In the genomic region with DNA sequence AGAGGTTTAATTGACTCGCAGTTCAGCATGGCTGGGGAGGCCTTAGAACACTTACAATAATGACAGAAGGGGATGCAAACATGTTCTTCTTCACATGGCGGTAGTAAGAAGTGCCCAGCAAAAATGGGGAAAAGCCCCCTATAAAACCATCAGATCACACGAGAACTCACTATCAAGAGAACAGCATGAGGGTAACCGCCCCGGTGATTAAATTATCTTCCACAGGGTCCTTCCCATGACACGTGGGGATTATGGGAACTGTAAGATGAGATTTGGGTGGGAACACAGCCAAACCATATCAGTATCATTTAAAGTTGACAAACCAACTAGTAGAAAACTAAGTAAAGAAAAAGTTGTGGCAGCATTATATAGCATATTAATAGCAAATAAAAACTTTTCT, we compare ENCODE assay signal across 27 cellular contexts.
"Had no signal": no experiment of that assay in that cellular context is flagged by ENCODE, and none has a peak within 500 bp of the region (broad histone marks: within the 10 kb centered on the region; RNA-seq: fewer than 3 reads in every experiment).

No MANE protein-coding gene starts in this region.

- H3K4me3 ChIP-seq: coronary artery, dorsolateral prefrontal cortex, esophagus squamous epithelium, gastroesophageal sphincter, heart right ventricle, hepatocyte had no signal

- H3K36me3 ChIP-seq: brain microvascular endothelial cell, esophagus squamous epithelium, gastroesophageal sphincter, heart right ventricle had no signal

- H3K27me3 ChIP-seq: brain microvascular endothelial cell, dorsolateral prefrontal cortex, esophagus squamous epithelium, gastroesophageal sphincter, heart right ventricle, hepatocyte had no signal

- DNase-seq: activated CD4-positive, alpha-beta memory T cell treated with anti-CD3 and anti-CD28 coated beads, Interleukin-2, amount 10 ng/mL, durations not matched to agents 7 days and 5 days; activated CD4-positive, alpha-beta T cell treated with anti-CD3 and anti-CD28 coated beads for 1 hour; activated CD4-positive, alpha-beta T cell treated with anti-CD3 and anti-CD28 coated beads for 4 hours; activated CD4-positive, alpha-beta T cell treated with anti-CD3 and anti-CD28 coated beads, Interleukin-2, amount 10 ng/mL, durations not matched to agents 7 days and 5 days; activated CD4-positive, alpha-beta T cell treated with anti-CD3 and anti-CD28 coated beads, Interleukin-2, amount 50 U/mL, for 4 hours; activated effector memory CD4-positive, alpha-beta T cell treated with Interleukin-2 at 50 U/mL for 16 hours; activated gamma-delta T cell treated with Interleukin-2 at 50 U/mL for 16 hours; activated naive CD4-positive, alpha-beta T cell treated with anti-CD3 and anti-CD28 coated beads, Interleukin-2, amount 50 U/mL, for 16 hours; activated naive CD4-positive, alpha-beta T cell treated with Interleukin-2 at 50 U/mL for 16 hours; activated T-cell treated with anti-CD3 and anti-CD28 coated beads, Interleukin-2, amount 50 U/mL, for 4 hours; amniotic stem cell; anterior cingulate cortex; brain microvascular endothelial cell; dorsolateral prefrontal cortex; effector memory CD4-positive, alpha-beta T cell; endodermal cell; erythroblast; esophagus squamous epithelium; foreskin melanocyte; heart right ventricle; T-helper 2 cell had no signal

- H3K9me3 ChIP-seq: esophagus squamous epithelium had no signal

- ATAC-seq: activated T-cell treated with anti-CD3 and anti-CD28 coated beads, Interleukin-2, amount 50 U/mL, for 4 hours; activated T-helper 17 cell treated with anti-CD3 and anti-CD28 coated beads, Interleukin-2, amount 50 U/mL, for 72 hours; gastroesophageal sphincter; heart right ventricle; WTC11 had no signal

- H3K4me1 ChIP-seq: esophagus squamous epithelium, gastroesophageal sphincter, heart right ventricle had no signal

- H3K27ac ChIP-seq: brain microvascular endothelial cell, coronary artery, dorsolateral prefrontal cortex, esophagus squamous epithelium, gastroesophageal sphincter, heart right ventricle, hepatocyte, VCaP had no signal
